8 cellular contexts compared by ENCODE assay signal in genomic region chr1:206106328-206107167, GRCh38. TPM values are rescaled to one million over a fixed set of nuclear protein-coding genes. Genes with fewer than 3 reads are reported as not detected.
DNase-seq lines count a peak whose midpoint lies in the region; ATAC-seq, FAIRE-seq and TF ChIP-seq lines count a peak whose summit lies in the region.

No MANE protein-coding gene starts in this region.

- no peaks in the 10 kb centered on the region for H3F3A ChIP-seq in GM23338 (replicated peaks; ENCODE audit: low read depth)
- H3F3A ChIP-seq in smooth muscle cell (ENCODE audit: low read depth): no peaks in the 10 kb centered on the region

- H3K9ac ChIP-seq in astrocyte (ENCODE audit: low read length) (no peak overlapping the region), smooth muscle cell (ENCODE audit: low read depth) (no peak overlapping the region)

- H3K27ac ChIP-seq in GM23338 (ENCODE audit: low read depth) (no peak overlapping the region), astrocyte (ENCODE audit: low read depth, low read length) (no peak overlapping the region), hepatocyte (no peak overlapping the region), smooth muscle cell (ENCODE audit: low read depth) (no peak overlapping the region)

- 39% methylated on average over 8 of the region's 8 CpGs for WGBS in hepatocyte (ENCODE audit: low lambda C conversion rate, missing lambda C conversion rate)
- WGBS in smooth muscle cell (ENCODE audit: low lambda C conversion rate): 48% methylated on average over 8 of the region's 8 CpGs

- H3K36me3 ChIP-seq in GM23338 (ENCODE audit: insufficient read depth) (no peaks in the 10 kb centered on the region), astrocyte (ENCODE audit: insufficient read depth, low read length) (no peaks in the 10 kb centered on the region), hepatocyte (replicated peaks; ENCODE audit: insufficient read depth, low read depth) (no peaks in the 10 kb centered on the region), smooth muscle cell (ENCODE audit: low read depth) (no peaks in the 10 kb centered on the region)

- H3K9me2 ChIP-seq in GM23338 (ENCODE audit: insufficient read depth) (no peaks in the 10 kb centered on the region), hepatocyte (replicated peaks; ENCODE audit: insufficient read depth) (no peaks in the 10 kb centered on the region)

- TF ChIP-seq CTCF in GM23338 (conservative IDR thresholded peaks at IDR 0.05; ENCODE audit: low read depth in 2 of 2) (peak; percentile 82 to 96), astrocyte (IDR thresholded peaks at IDR 0.05; ENCODE audit: insufficient read depth, low read depth, low read length) (peak; percentile 89), hepatocyte (IDR thresholded peaks at IDR 0.05; ENCODE audit: poor library complexity) (peak; percentile 87), smooth muscle cell (IDR thresholded peaks at IDR 0.05; ENCODE audit: borderline replicate concordance, insufficient read depth, poor library complexity, severe bottlenecking) (peak; percentile 74)

- no peak overlapping the region for H3K4me3 Mint-ChIP-seq in GM23338
- H3K4me3 Mint-ChIP-seq in astrocyte (ENCODE audit: unreplicated experiment): no peak overlapping the region

- peaks cover 5% of the 10 kb centered on the region for H3K27me3 Mint-ChIP-seq in GM23338 (ENCODE audit: insufficient read depth, low read depth, poor library complexity)
- H3K27me3 Mint-ChIP-seq in astrocyte (ENCODE audit: low read depth, unreplicated experiment): peaks cover 35% of the 10 kb centered on the region

- H3K9me3 ChIP-seq in astrocyte (ENCODE audit: insufficient read depth, low read depth, low read length) (no peaks in the 10 kb centered on the region), hepatocyte (ENCODE audit: low read depth) (no peaks in the 10 kb centered on the region), smooth muscle cell (replicated peaks; ENCODE audit: low read depth) (no peaks in the 10 kb centered on the region)

- peak; percentile 17 to 80 (median 59) for DNase-seq in C1 segment of cervical spinal cord (lab: John Stamatoyannopoulos, UW)
- DNase-seq in GM23338 (ENCODE audit: low spot score): peak; percentile 87
- DNase-seq in NCI-H187 treated with DMSO at 0.1 percent for 48 hours (lab: John Stamatoyannopoulos, UW): peak; percentile 63
- DNase-seq in T-helper 9 cell: peak; percentile 72
- DNase-seq in astrocyte (ENCODE audit: low read depth): peak; percentile 77
- DNase-seq in hepatocyte (ENCODE audit: low spot score): peak; percentile 88
- DNase-seq in smooth muscle cell (lab: John Stamatoyannopoulos, UW; ENCODE audit: unreplicated experiment): peak; percentile 42

- H3K4me1 ChIP-seq in GM23338 (ENCODE audit: insufficient read depth) (no peaks in the 10 kb centered on the region), astrocyte (ENCODE audit: insufficient read depth, low read length) (no peaks in the 10 kb centered on the region), hepatocyte (ENCODE audit: insufficient read depth) (no peaks in the 10 kb centered on the region), smooth muscle cell (ENCODE audit: low read depth) (no peaks in the 10 kb centered on the region)

- H3K79me2 ChIP-seq in GM23338 (replicated peaks; ENCODE audit: insufficient read depth) (no peaks in the 10 kb centered on the region), astrocyte (ENCODE audit: insufficient read depth, low read length) (no peaks in the 10 kb centered on the region), hepatocyte (no peaks in the 10 kb centered on the region), smooth muscle cell (ENCODE audit: low read depth) (no peaks in the 10 kb centered on the region)

- no peaks in the 10 kb centered on the region for H4K20me1 ChIP-seq in GM23338 (replicated peaks; ENCODE audit: insufficient read depth)
- H4K20me1 ChIP-seq in astrocyte (ENCODE audit: insufficient read depth, low read length): no peaks in the 10 kb centered on the region
- no peaks in the 10 kb centered on the region for H4K20me1 ChIP-seq in hepatocyte (ENCODE audit: insufficient read depth, poor library complexity, severe bottlenecking)
- no peaks in the 10 kb centered on the region for H4K20me1 ChIP-seq in smooth muscle cell (ENCODE audit: low read depth)

- FAIRE-seq in astrocyte (lab: Jason Lieb, UNC): peak; percentile 79

- no peaks in the 10 kb centered on the region for H3K9me3 Mint-ChIP-seq in GM23338
- H3K9me3 Mint-ChIP-seq in astrocyte (ENCODE audit: unreplicated experiment): no peaks in the 10 kb centered on the region

- H3K4me2 ChIP-seq in GM23338: no peak overlapping the region
- H3K4me2 ChIP-seq in astrocyte (ENCODE audit: low read length): no peak overlapping the region
- no peak overlapping the region for H3K4me2 ChIP-seq in hepatocyte
- H3K4me2 ChIP-seq in smooth muscle cell: no peak overlapping the region

- no peaks in the 10 kb centered on the region for H3K4me1 Mint-ChIP-seq in GM23338
- H3K4me1 Mint-ChIP-seq in astrocyte (ENCODE audit: low read depth, unreplicated experiment): peaks cover 3% of the 10 kb centered on the region

- H2AFZ ChIP-seq in GM23338 (no peak overlapping the region), astrocyte (ENCODE audit: low read depth, low read length) (no peak overlapping the region), hepatocyte (no peak overlapping the region), smooth muscle cell (ENCODE audit: low read depth) (no peak overlapping the region)

- no peaks in the 10 kb centered on the region for H3K27me3 ChIP-seq in GM23338 (ENCODE audit: insufficient read depth)
- H3K27me3 ChIP-seq in astrocyte (ENCODE audit: insufficient read depth, low read length): peaks cover 13% of the 10 kb centered on the region
- H3K27me3 ChIP-seq in hepatocyte: peaks cover 4% of the 10 kb centered on the region
- H3K27me3 ChIP-seq in smooth muscle cell (ENCODE audit: low read depth): no peaks in the 10 kb centered on the region

- peak; percentile 97 for ATAC-seq in GM23338
- no peak for ATAC-seq in GM21825 (IDR thresholded peaks at IDR 0.05; ENCODE audit: unreplicated experiment)

- H3K27ac Mint-ChIP-seq in GM23338 (no peak overlapping the region), astrocyte (ENCODE audit: unreplicated experiment) (no peak overlapping the region)

- H3K4me3 ChIP-seq in GM23338 (no peak overlapping the region), astrocyte (ENCODE audit: insufficient read depth, low read depth, low read length) (no peak overlapping the region), hepatocyte (no peak overlapping the region), smooth muscle cell (no peak overlapping the region)

- H3K36me3 Mint-ChIP-seq in GM23338 (ENCODE audit: low read depth) (no peaks in the 10 kb centered on the region), astrocyte (ENCODE audit: low read depth, unreplicated experiment) (no peaks in the 10 kb centered on the region)

RNA-seq across cellular contexts. Expression of gene AVPR1B, which starts 10.6 kb away (rescaled TPM):
- 0.52 TPM in 1 of 2 replicates, not detected in the other for total RNA-seq in GM23338 (2014; rRNA removed; shearing (Covaris generic))
- polyA plus RNA-seq in GM23338 (2016; fragmentation: Nextera tagmentation; extraction: Ambion mirVana) (0.09 and 0.24 TPM in 2 replicates), hepatocyte (not detected in 2 replicates), smooth muscle cell (not detected in 2 replicates)
- total RNA-seq in astrocyte (not detected in 2 replicates), hepatocyte (not detected in 2 replicates), smooth muscle cell (not detected in 2 replicates)

RNA-seq across cellular contexts. Expression of gene RHEX, which starts 53.6 kb away (rescaled TPM):
- not detected in 2 replicates for total RNA-seq in GM23338 (2014; rRNA removed; shearing (Covaris generic))
- polyA plus RNA-seq in GM23338 (2016; fragmentation: Nextera tagmentation; extraction: Ambion mirVana): not detected in 2 replicates
- not detected in 2 replicates for total RNA-seq in astrocyte
- not detected in 2 replicates for total RNA-seq in hepatocyte
- 0.51 and 0.78 TPM in 2 replicates for polyA plus RNA-seq in hepatocyte
- total RNA-seq in smooth muscle cell: not detected in 2 replicates
- polyA plus RNA-seq in smooth muscle cell: not detected in 2 replicates
